In the genomic region with DNA sequence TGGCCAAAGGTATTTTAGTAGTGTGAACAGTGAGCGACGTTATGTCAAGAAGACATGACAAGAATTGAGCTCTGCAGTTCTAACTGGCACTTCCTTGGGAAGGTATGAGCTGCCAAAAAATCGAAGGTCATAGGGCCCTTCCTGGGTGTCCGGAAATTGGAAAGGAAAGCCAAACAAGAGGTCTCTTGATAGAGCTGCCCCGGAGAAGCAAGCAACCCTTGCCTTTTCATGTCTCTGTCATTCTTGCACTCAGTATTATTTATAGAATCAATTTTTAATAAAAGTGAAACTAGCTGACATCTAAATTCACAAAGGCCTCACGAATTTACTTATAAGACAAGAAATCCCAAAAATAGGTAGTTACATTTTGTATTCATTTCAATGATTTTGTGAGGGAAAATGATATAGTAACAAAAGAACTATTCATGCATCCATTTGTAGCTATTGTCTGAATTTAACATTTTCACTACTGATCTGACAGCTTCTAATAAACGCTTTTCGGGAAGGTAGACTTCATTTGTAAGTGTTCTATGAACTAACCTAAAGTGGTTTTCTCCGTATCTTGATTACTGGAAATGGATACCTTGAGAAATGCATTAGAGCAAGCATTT, we compare ENCODE assay signal across 15 cellular contexts.
"Had no signal": no experiment of that assay in that cellular context is flagged by ENCODE, and none has a peak within 500 bp of the region (broad histone marks: within the 10 kb centered on the region; RNA-seq: fewer than 3 reads in every experiment).

No MANE protein-coding gene starts in this region.

- H3K27ac Mint-ChIP-seq: activated CD8-positive, alpha-beta T cell treated with anti-CD3 and anti-CD28 coated beads for 36 hours; activated T-cell treated with anti-CD3 and anti-CD28 coated beads, Interleukin-2, amount 50 U/mL, for 72 hours had no signal

- H3K4me1 Mint-ChIP-seq: central memory CD8-positive, alpha-beta T cell; naive B cell had no signal

- H3K4me3 ChIP-seq: coronary artery, left ventricle myocardium inferior, ovary, right lobe of liver, stomach, testis had no signal

- H3K27ac ChIP-seq: brain microvascular endothelial cell, coronary artery, left ventricle myocardium inferior, ovary, right lobe of liver, stomach, testis had no signal

- H3K27me3 ChIP-seq: brain microvascular endothelial cell, ovary, right lobe of liver, stomach, testis had no signal

- DNase-seq: activated CD4-positive, alpha-beta T cell treated with anti-CD3 and anti-CD28 coated beads for 48 hours; activated CD8-positive, alpha-beta T cell treated with anti-CD3 and anti-CD28 coated beads for 36 hours; activated T-cell treated with anti-CD3 and anti-CD28 coated beads, Interleukin-2, amount 50 U/mL, for 72 hours; anterior cingulate cortex; brain microvascular endothelial cell; left ventricle myocardium inferior; naive B cell; ovary; right lobe of liver; stomach; testis had no signal

- H3K27me3 Mint-ChIP-seq: central memory CD8-positive, alpha-beta T cell; naive B cell had no signal

- H3K36me3 ChIP-seq: brain microvascular endothelial cell, left ventricle myocardium inferior, ovary, right lobe of liver, stomach had no signal

- ATAC-seq: activated CD8-positive, alpha-beta T cell treated with anti-CD3 and anti-CD28 coated beads for 36 hours; activated T-cell treated with anti-CD3 and anti-CD28 coated beads, Interleukin-2, amount 50 U/mL, for 72 hours; esophagus mucosa; WTC11 had no signal

- H3K4me1 ChIP-seq: left ventricle myocardium inferior, right lobe of liver, stomach, testis had no signal

- H3K4me3 Mint-ChIP-seq: activated CD8-positive, alpha-beta T cell treated with anti-CD3 and anti-CD28 coated beads for 36 hours; activated T-cell treated with anti-CD3 and anti-CD28 coated beads, Interleukin-2, amount 50 U/mL, for 72 hours; central memory CD8-positive, alpha-beta T cell; naive B cell; WTC11 had no signal
